ENCODE assay signal across 8 cellular contexts in genomic region chr6:30686908-30687658, GRCh38. TPM values are rescaled to one million over a fixed set of nuclear protein-coding genes. Genes with fewer than 3 reads are reported as not detected.
DNase-seq lines count a peak whose midpoint lies in the region; TF ChIP-seq lines count a peak whose summit lies in the region.

No MANE protein-coding gene starts in this region.

- DNase-seq in ELF-1 (ENCODE audit: low read depth, low spot score) (peak; percentile 90), HAP-1 (ENCODE audit: low spot score in 2 of 2) (peak; percentile 89 to 97), MV-4-11 (lab: John Stamatoyannopoulos, UW) (peak; percentile 91), SK-N-DZ (ENCODE audit: low spot score) (peak; percentile 95), glutamatergic neuron (peak; percentile 100), osteocyte (ENCODE audit: extremely low spot score, unreplicated experiment) (peak; percentile 98), thyroid gland (peak; percentile 87)

- peak in 1 of 2 donors; percentile 40 for TF ChIP-seq POLR2A in thyroid gland (IDR thresholded peaks at IDR 0.05)

- WGBS in thyroid gland, 2 donors = 0% methylated on average over 22 to 37 of the region's 52 CpGs

- H3K36me3 ChIP-seq in HAP-1 (replicated peaks) = no peaks in the 10 kb centered on the region; the same call in 1 of the 2 replicates
- no peaks in the 10 kb centered on the region for H3K36me3 ChIP-seq in thyroid gland

- H3K4me3 ChIP-seq in HAP-1 (peak overlapping the region; percentile 67), thyroid gland (replicated peaks in 1 of 3) (peak overlapping the region; percentile 70 to 84 (median 81))

- peaks cover 44% of the 10 kb centered on the region for H3K4me1 Mint-ChIP-seq in activated naive CD4-positive, alpha-beta T cell treated with anti-CD3 and anti-CD28 coated beads, Interleukin-2, amount 50 U/mL, for 24 hours
- H3K4me1 Mint-ChIP-seq in glutamatergic neuron (ENCODE audit: low read depth, unreplicated experiment) (peaks cover 44% of the 10 kb centered on the region), osteocyte (ENCODE audit: unreplicated experiment) (peaks cover 66% of the 10 kb centered on the region)

- H3K27ac Mint-ChIP-seq in activated naive CD4-positive, alpha-beta T cell treated with anti-CD3 and anti-CD28 coated beads, Interleukin-2, amount 50 U/mL, for 24 hours = peak overlapping the region; percentile 93
- H3K27ac Mint-ChIP-seq in glutamatergic neuron (ENCODE audit: unreplicated experiment) (peak overlapping the region; percentile 100), osteocyte (ENCODE audit: unreplicated experiment) (peak overlapping the region; percentile 97)

- in situ Hi-C loops in HAP-1 (cut with MboI; ENCODE audit: low sequenced_read_pairs) = no loop called here

- H3K4me1 ChIP-seq in HAP-1 (peaks cover 46% of the 10 kb centered on the region), thyroid gland (peaks cover 31 to 56% of the 10 kb centered on the region in 2 donors)

- TF ChIP-seq CTCF in glutamatergic neuron (IDR thresholded peaks at IDR 0.05; ENCODE audit: partially characterized antibody, unreplicated experiment) (no peak), osteocyte (IDR thresholded peaks at IDR 0.05) (no peak), thyroid gland (IDR thresholded peaks at IDR 0.05) (no peak)

- peaks cover 16% of the 10 kb centered on the region for H3K36me3 Mint-ChIP-seq in activated naive CD4-positive, alpha-beta T cell treated with anti-CD3 and anti-CD28 coated beads, Interleukin-2, amount 50 U/mL, for 24 hours
- H3K36me3 Mint-ChIP-seq in glutamatergic neuron (ENCODE audit: unreplicated experiment) = peaks cover 5% of the 10 kb centered on the region
- H3K36me3 Mint-ChIP-seq in osteocyte (ENCODE audit: unreplicated experiment) = peaks cover 24% of the 10 kb centered on the region

- no peaks in the 10 kb centered on the region for H3K9me3 ChIP-seq in HAP-1
- H3K9me3 ChIP-seq in thyroid gland = no peaks in the 10 kb centered on the region

- intact Hi-C loops in thyroid gland (cut with DNase I) = no loop called here

- H3K27me3 ChIP-seq in HAP-1 (ENCODE audit: low read depth) = no peaks in the 10 kb centered on the region
- no peaks in the 10 kb centered on the region for H3K27me3 ChIP-seq in thyroid gland

- peak overlapping the region; percentile 93 to 98 (median 95) for H3K27ac ChIP-seq in thyroid gland

- peak overlapping the region; percentile 91 for H3K4me3 Mint-ChIP-seq in activated naive CD4-positive, alpha-beta T cell treated with anti-CD3 and anti-CD28 coated beads, Interleukin-2, amount 50 U/mL, for 24 hours
- H3K4me3 Mint-ChIP-seq in glutamatergic neuron (ENCODE audit: unreplicated experiment) = peak overlapping the region; percentile 100
- H3K4me3 Mint-ChIP-seq in osteocyte (ENCODE audit: unreplicated experiment) = peak overlapping the region; percentile 89

- no peaks in the 10 kb centered on the region for H3K9me3 Mint-ChIP-seq in activated naive CD4-positive, alpha-beta T cell treated with anti-CD3 and anti-CD28 coated beads, Interleukin-2, amount 50 U/mL, for 24 hours
- peaks cover 31% of the 10 kb centered on the region for H3K9me3 Mint-ChIP-seq in glutamatergic neuron (ENCODE audit: unreplicated experiment)
- H3K9me3 Mint-ChIP-seq in osteocyte (ENCODE audit: unreplicated experiment) = no peaks in the 10 kb centered on the region

- H3K27me3 Mint-ChIP-seq in activated naive CD4-positive, alpha-beta T cell treated with anti-CD3 and anti-CD28 coated beads, Interleukin-2, amount 50 U/mL, for 24 hours = no peaks in the 10 kb centered on the region
- H3K27me3 Mint-ChIP-seq in glutamatergic neuron (ENCODE audit: unreplicated experiment) (peaks cover 32% of the 10 kb centered on the region), osteocyte (ENCODE audit: unreplicated experiment) (no peaks in the 10 kb centered on the region)

RNA-seq across cellular contexts. Expression of gene PPP1R18, which starts 0.6 kb away (rescaled TPM):
- polyA plus RNA-seq in SK-N-DZ (2014; cell fraction: cytosol; rRNA removed) = 28.9 and 34.9 TPM in 2 replicates
- polyA plus RNA-seq in SK-N-DZ (2014; cell fraction: nucleus; rRNA removed) = 17.2 and 21.3 TPM in 2 replicates
- total RNA-seq in glutamatergic neuron (ENCODE audit: unreplicated experiment) = 175 TPM
- total RNA-seq in osteocyte = 134 and 135 TPM in 2 replicates
- total RNA-seq in thyroid gland = 10 to 100 TPM; 14.2 to 35.1 (median 15.2) TPM

RNA-seq across cellular contexts. Expression of gene NRM, which starts 3.7 kb away (rescaled TPM):
- 27.6 and 35.7 TPM in 2 replicates for polyA plus RNA-seq in SK-N-DZ (2014; cell fraction: cytosol; rRNA removed)
- 26.0 and 29.3 TPM in 2 replicates for polyA plus RNA-seq in SK-N-DZ (2014; cell fraction: nucleus; rRNA removed)
- total RNA-seq in glutamatergic neuron (ENCODE audit: unreplicated experiment) (52.2 TPM), osteocyte (28.1 and 31.5 TPM in 2 replicates), thyroid gland (1 to 10 TPM; 3.5 to 8.3 (median 5.7) TPM)

RNA-seq across cellular contexts. Expression of gene DHX16, which starts 14.3 kb away (rescaled TPM):
- polyA plus RNA-seq in SK-N-DZ (2014; cell fraction: cytosol; rRNA removed) = 34.0 and 34.2 TPM in 2 replicates
- 49.9 and 71.9 TPM in 2 replicates for polyA plus RNA-seq in SK-N-DZ (2014; cell fraction: nucleus; rRNA removed)
- total RNA-seq in glutamatergic neuron (ENCODE audit: unreplicated experiment) (26.9 TPM), osteocyte (28.7 TPM in 2 replicates), thyroid gland (10 to 100 TPM; 25.6 to 38.8 (median 28.2) TPM)

RNA-seq across cellular contexts. Expression of gene MDC1, which starts 30.0 kb away (rescaled TPM):
- polyA plus RNA-seq in SK-N-DZ (2014; cell fraction: cytosol; rRNA removed) = 16.8 and 18.7 TPM in 2 replicates
- polyA plus RNA-seq in SK-N-DZ (2014; cell fraction: nucleus; rRNA removed) = 28.1 and 83.2 TPM in 2 replicates
- total RNA-seq in glutamatergic neuron (ENCODE audit: unreplicated experiment) (50.4 TPM), osteocyte (37.7 and 40.1 TPM in 2 replicates), thyroid gland (10 to 100 TPM; 15.3 to 27.2 (median 20.2) TPM)

RNA-seq across cellular contexts. Expression of gene TUBB, which starts 33.1 kb away (rescaled TPM):
- polyA plus RNA-seq in SK-N-DZ (2014; cell fraction: cytosol; rRNA removed) = 1,702 and 1,814 TPM in 2 replicates
- polyA plus RNA-seq in SK-N-DZ (2014; cell fraction: nucleus; rRNA removed) = 586 and 640 TPM in 2 replicates
- total RNA-seq in glutamatergic neuron (ENCODE audit: unreplicated experiment) = 2,264 TPM
- total RNA-seq in osteocyte = 725 and 729 TPM in 2 replicates
- total RNA-seq in thyroid gland = 100 to 1,000 TPM; 162 to 441 (median 269) TPM

Comparison
In these comparisons a context has a peak if more than half of its experiments do, and no peak if none do; other contexts are left out.
1. Peak in every context shown above with its lines: DNase-seq, H3K4me3 ChIP-seq and H3K27ac ChIP-seq.